26 cellular contexts compared by ENCODE assay signal in the genomic region with DNA sequence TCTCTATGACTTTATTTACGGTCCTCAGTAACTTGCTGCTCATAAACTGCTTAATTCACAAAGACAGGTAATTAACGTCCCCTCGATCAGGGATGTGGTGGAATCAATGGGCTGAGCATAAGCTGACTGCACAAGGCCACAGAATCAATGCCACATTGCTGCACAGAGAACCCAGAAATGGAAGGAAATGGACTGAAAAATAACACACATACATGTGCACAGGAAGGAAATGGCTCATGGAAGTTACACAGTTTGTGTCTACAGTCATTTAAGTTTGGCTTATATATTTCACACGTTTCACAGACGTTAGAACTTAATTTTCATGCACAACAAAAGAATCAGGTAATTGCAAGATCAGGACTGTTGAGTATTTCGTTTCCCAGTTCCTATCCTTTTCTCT.
DNase-seq lines count a peak whose midpoint lies in the region; ATAC-seq, FAIRE-seq and TF ChIP-seq lines count a peak whose summit lies in the region.
"Had no signal": no experiment of that assay in that cellular context is flagged by ENCODE, and none has a peak within 500 bp of the region (broad histone marks: within the 10 kb centered on the region; RNA-seq: fewer than 3 reads in every experiment).

No MANE protein-coding gene starts in this region.

- intact Hi-C loops in activated naive CD4-positive, alpha-beta T cell treated with anti-CD3 and anti-CD28 coated beads for 36 hours (cut with micrococcal nuclease), result loop anchor here (1.0 kb wide), 1 partner anchor 31 kb away; no protein-coding TSS in a partner anchor
- intact Hi-C loops in naive thymus-derived CD4-positive, alpha-beta T cell (cut with micrococcal nuclease), result no loop called here
- intact Hi-C loops in A673 (cut with micrococcal nuclease; ENCODE audit: unreplicated experiment), result no loop called here

- peaks cover 0 to 9% of the 10 kb centered on the region in 2 donors for H3K4me1 ChIP-seq in naive thymus-derived CD4-positive, alpha-beta T cell (ENCODE audit: control insufficient read depth in 2 of 2, insufficient read depth in 2 of 2, low read length in 2 of 2)
- no peaks in the 10 kb centered on the region for H3K4me1 ChIP-seq in A673 (ENCODE audit: insufficient read depth, low read length, poor library complexity, severe bottlenecking)

- no peaks in the 10 kb centered on the region for H3K27me3 ChIP-seq in naive thymus-derived CD4-positive, alpha-beta T cell (ENCODE audit: control insufficient read depth in 2 of 2, insufficient read depth in 2 of 2, low read length in 2 of 2)
- no peaks in the 10 kb centered on the region for H3K27me3 ChIP-seq in A673 (replicated peaks; ENCODE audit: insufficient read depth, low read depth, low read length, poor library complexity)

- peaks cover 28% of the 10 kb centered on the region for H3K4me1 Mint-ChIP-seq in activated naive CD4-positive, alpha-beta T cell treated with anti-CD3 and anti-CD28 coated beads for 36 hours (ENCODE audit: low read depth)
- H3K4me1 Mint-ChIP-seq in central memory CD8-positive, alpha-beta T cell, result peaks cover 11% of the 10 kb centered on the region
- peaks cover 6 to 21% (median 12%) of the 10 kb centered on the region in 7 donors for H3K4me1 Mint-ChIP-seq in naive thymus-derived CD4-positive, alpha-beta T cell

- no peaks in the 10 kb centered on the region for H3K27me3 Mint-ChIP-seq in activated naive CD4-positive, alpha-beta T cell treated with anti-CD3 and anti-CD28 coated beads for 36 hours (ENCODE audit: low read depth)
- H3K27me3 Mint-ChIP-seq in central memory CD8-positive, alpha-beta T cell, result no peaks in the 10 kb centered on the region
- H3K27me3 Mint-ChIP-seq in naive thymus-derived CD4-positive, alpha-beta T cell, result no peaks in the 10 kb centered on the region

- no TSS peak for BruUV-seq in A673 (replicated peaks; lab: Mats Ljungman, UMichigan)

- no peaks in the 10 kb centered on the region for H3K9me3 Mint-ChIP-seq in activated naive CD4-positive, alpha-beta T cell treated with anti-CD3 and anti-CD28 coated beads for 36 hours
- H3K9me3 Mint-ChIP-seq in central memory CD8-positive, alpha-beta T cell, result no peaks in the 10 kb centered on the region
- H3K9me3 Mint-ChIP-seq in naive thymus-derived CD4-positive, alpha-beta T cell, result peaks cover 0 to 3% (median 0%) of the 10 kb centered on the region in 11 donors
- H3K9me3 Mint-ChIP-seq: H9, HFFc6 had no signal

- TF ChIP-seq CTCF in A673 (conservative IDR thresholded peaks at IDR 0.05; ENCODE audit: low read depth, low read length), result no peak

- no peak overlapping the region for H3K27ac Mint-ChIP-seq in activated naive CD4-positive, alpha-beta T cell treated with anti-CD3 and anti-CD28 coated beads for 36 hours
- no peak overlapping the region for H3K27ac Mint-ChIP-seq in central memory CD8-positive, alpha-beta T cell (ENCODE audit: low read depth)
- peak overlapping the region in 8 of 9 donors; percentile 5 to 84 (median 72) for H3K27ac Mint-ChIP-seq in naive thymus-derived CD4-positive, alpha-beta T cell
- H3K27ac Mint-ChIP-seq: H9 had no signal

- POLR2A ChIA-PET in naive thymus-derived CD4-positive, alpha-beta T cell (lab: Charles Lee), result no interaction called here
- POLR2A ChIA-PET in A673 (lab: Charles Lee; ENCODE audit: low non-redundant PET), result no interaction called here

- in situ Hi-C loops in G401 (cut with HindIII; ENCODE audit: low sequenced_read_pairs), result no loop called here

- CTCF ChIA-PET in activated naive CD4-positive, alpha-beta T cell treated with anti-CD3 and anti-CD28 coated beads for 36 hours (lab: Charles Lee), result interaction anchor here (1.1 to 1.4 kb wide), 2 partner anchors 32 to 69 kb away, joined by 3 read pairs; no protein-coding TSS in a partner anchor
- CTCF ChIA-PET in naive thymus-derived CD4-positive, alpha-beta T cell (lab: Charles Lee), result no interaction called here
- CTCF ChIA-PET in A673 (lab: Charles Lee), result no interaction called here

- DNase-seq in activated naive CD4-positive, alpha-beta T cell treated with anti-CD3 and anti-CD28 coated beads for 36 hours, result peak; percentile 20
- DNase-seq in activated naive CD4-positive, alpha-beta T cell treated with Interleukin-2 at 50 U/mL for 16 hours, result no peak
- DNase-seq in GM19239 (ENCODE audit: insufficient read length, low spot score), result no peak
- no peak for DNase-seq in central memory CD8-positive, alpha-beta T cell (ENCODE audit: low spot score in 2 of 2)
- peak in 3 of 9 donors; percentile 3 to 16 (median 15) for DNase-seq in naive thymus-derived CD4-positive, alpha-beta T cell
- DNase-seq in G401 (ENCODE audit: low spot score), result no peak
- DNase-seq in RPMI8226, result no peak
- no peak for DNase-seq in A673 (ENCODE audit: low spot score)
- DNase-seq: COR-L47, DMS79, H9, HFFc6, KBM-7, NCI-H1092, NCI-H1436 treated with DMSO at 0.1 percent for 48 hours, NCI-H1930, NCI-H226, NCI-H510A treated with DMSO at 0.1 percent for 48 hours, NCI-H774, OCI-M1 had no signal

- H3K36me3 Mint-ChIP-seq in activated naive CD4-positive, alpha-beta T cell treated with anti-CD3 and anti-CD28 coated beads for 36 hours (ENCODE audit: low read depth), result no peaks in the 10 kb centered on the region
- H3K36me3 Mint-ChIP-seq in central memory CD8-positive, alpha-beta T cell (ENCODE audit: insufficient read depth), result no peaks in the 10 kb centered on the region
- no peaks in the 10 kb centered on the region for H3K36me3 Mint-ChIP-seq in naive thymus-derived CD4-positive, alpha-beta T cell

- peak; percentile 33 for FAIRE-seq in GM19239 (lab: Jason Lieb, UNC)
- FAIRE-seq: HepG2, RCC 7860 had no signal

- no peaks in the 10 kb centered on the region for H3K36me3 ChIP-seq in naive thymus-derived CD4-positive, alpha-beta T cell (ENCODE audit: control insufficient read depth in 2 of 3, insufficient read depth in 3 of 3, low read length in 3 of 3)
- H3K36me3 ChIP-seq in A673 (ENCODE audit: insufficient read depth, low read length, poor library complexity, severe bottlenecking), result no peaks in the 10 kb centered on the region

- no peak overlapping the region for H3K27ac ChIP-seq in naive thymus-derived CD4-positive, alpha-beta T cell (ENCODE audit: low read depth, low read length)
- H3K27ac ChIP-seq in A673 (ENCODE audit: low read depth, low read length, poor library complexity, severe bottlenecking), result no peak overlapping the region
- H3K27ac ChIP-seq: 22Rv1, C4-2B, HL-60 had no signal

- H3K9me3 ChIP-seq in naive thymus-derived CD4-positive, alpha-beta T cell (ENCODE audit: control insufficient read depth in 2 of 3, low read length in 3 of 3), result no peaks in the 10 kb centered on the region
- H3K9me3 ChIP-seq in A673 (ENCODE audit: low read depth, low read length, poor library complexity, severe bottlenecking), result no peaks in the 10 kb centered on the region

- H3K4me3 Mint-ChIP-seq in activated naive CD4-positive, alpha-beta T cell treated with anti-CD3 and anti-CD28 coated beads for 36 hours, result no peak overlapping the region
- peak overlapping the region; percentile 14 for H3K4me3 Mint-ChIP-seq in central memory CD8-positive, alpha-beta T cell
- H3K4me3 Mint-ChIP-seq in naive thymus-derived CD4-positive, alpha-beta T cell, result peak overlapping the region in 8 of 10 donors; percentile 8 to 65 (median 49)
- H3K4me3 Mint-ChIP-seq: H9 had no signal

- H3K4me3 ChIP-seq in naive thymus-derived CD4-positive, alpha-beta T cell (ENCODE audit: low read length), result no peak overlapping the region
- no peak overlapping the region for H3K4me3 ChIP-seq in A673 (ENCODE audit: low read depth, low read length, poor library complexity, severe bottlenecking)

- no peak for ATAC-seq in central memory CD8-positive, alpha-beta T cell (replicated peaks; ENCODE audit: extremely low read depth, poor library complexity, severe bottlenecking)
- ATAC-seq in naive thymus-derived CD4-positive, alpha-beta T cell, result no peak
- ATAC-seq: HepG2, Right ventricle myocardium inferior had no signal

Comparison
In these comparisons a context has a peak if more than half of its experiments do, and no peak if none do; other contexts are left out.
1. H3K27ac Mint-ChIP-seq: peak in naive thymus-derived CD4-positive, alpha-beta T cell (8 of 9); none in activated naive CD4-positive, alpha-beta T cell treated with anti-CD3 and anti-CD28 coated beads for 36 hours (single experiment) and central memory CD8-positive, alpha-beta T cell (single experiment).